ENCODE assay signal across 1 cellular context in genomic region chr17:5545051-5545987, GRCh38.
TF ChIP-seq lines count a peak whose summit lies in the region.

No MANE protein-coding gene starts in this region.

TF ChIP-seq in HepG2, 621 proteins besides CTCF, POLR2A, EP300 and RAD21 (continued from another document):
- TF ChIP-seq, protein P1, sequence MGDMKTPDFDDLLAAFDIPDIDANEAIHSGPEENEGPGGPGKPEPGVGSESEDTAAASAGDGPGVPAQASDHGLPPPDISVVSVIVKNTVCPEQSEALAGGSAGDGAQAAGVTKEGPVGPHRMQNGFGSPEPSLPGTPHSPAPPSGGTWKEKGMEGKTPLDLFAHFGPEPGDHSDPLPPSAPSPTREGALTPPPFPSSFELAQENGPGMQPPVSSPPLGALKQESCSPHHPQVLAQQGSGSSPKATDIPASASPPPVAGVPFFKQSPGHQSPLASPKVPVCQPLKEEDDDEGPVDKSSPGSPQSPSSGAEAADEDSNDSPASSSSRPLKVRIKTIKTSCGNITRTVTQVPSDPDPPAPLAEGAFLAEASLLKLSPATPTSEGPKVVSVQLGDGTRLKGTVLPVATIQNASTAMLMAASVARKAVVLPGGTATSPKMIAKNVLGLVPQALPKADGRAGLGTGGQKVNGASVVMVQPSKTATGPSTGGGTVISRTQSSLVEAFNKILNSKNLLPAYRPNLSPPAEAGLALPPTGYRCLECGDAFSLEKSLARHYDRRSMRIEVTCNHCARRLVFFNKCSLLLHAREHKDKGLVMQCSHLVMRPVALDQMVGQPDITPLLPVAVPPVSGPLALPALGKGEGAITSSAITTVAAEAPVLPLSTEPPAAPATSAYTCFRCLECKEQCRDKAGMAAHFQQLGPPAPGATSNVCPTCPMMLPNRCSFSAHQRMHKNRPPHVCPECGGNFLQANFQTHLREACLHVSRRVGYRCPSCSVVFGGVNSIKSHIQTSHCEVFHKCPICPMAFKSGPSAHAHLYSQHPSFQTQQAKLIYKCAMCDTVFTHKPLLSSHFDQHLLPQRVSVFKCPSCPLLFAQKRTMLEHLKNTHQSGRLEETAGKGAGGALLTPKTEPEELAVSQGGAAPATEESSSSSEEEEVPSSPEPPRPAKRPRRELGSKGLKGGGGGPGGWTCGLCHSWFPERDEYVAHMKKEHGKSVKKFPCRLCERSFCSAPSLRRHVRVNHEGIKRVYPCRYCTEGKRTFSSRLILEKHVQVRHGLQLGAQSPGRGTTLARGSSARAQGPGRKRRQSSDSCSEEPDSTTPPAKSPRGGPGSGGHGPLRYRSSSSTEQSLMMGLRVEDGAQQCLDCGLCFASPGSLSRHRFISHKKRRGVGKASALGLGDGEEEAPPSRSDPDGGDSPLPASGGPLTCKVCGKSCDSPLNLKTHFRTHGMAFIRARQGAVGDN (CRISPR knock-in tag; IDR thresholded peaks at IDR 0.05): no peak
- TF ChIP-seq RBM22 (optimal IDR thresholded peaks at IDR 0.05; ENCODE audit: low read length): no peak
- TF ChIP-seq PRPF4 (IDR thresholded peaks at IDR 0.05; ENCODE audit: low read depth, low read length, poor library complexity, severe bottlenecking): no peak
- no peak for TF ChIP-seq JUND (CRISPR knock-in tag; IDR thresholded peaks at IDR 0.05)
- no peak for TF ChIP-seq CERS6 (CRISPR knock-in tag; IDR thresholded peaks at IDR 0.05)
- TF ChIP-seq XRCC5 (optimal IDR thresholded peaks at IDR 0.05; ENCODE audit: low read length): no peak
- TF ChIP-seq NFYB (CRISPR knock-in tag; IDR thresholded peaks at IDR 0.05): no peak
- no peak for TF ChIP-seq TEAD2 (CRISPR knock-in tag; IDR thresholded peaks at IDR 0.05)
- no peak for TF ChIP-seq PCBP1 (IDR thresholded peaks at IDR 0.05; ENCODE audit: borderline replicate concordance, low read depth, low read length)
- TF ChIP-seq STAT5B (CRISPR knock-in tag; IDR thresholded peaks at IDR 0.05): no peak
- TF ChIP-seq ARNT (IDR thresholded peaks at IDR 0.05): 0 out of 2 replicates have a peak, but pooled peaks have one; percentile 27
